In the genomic region with DNA sequence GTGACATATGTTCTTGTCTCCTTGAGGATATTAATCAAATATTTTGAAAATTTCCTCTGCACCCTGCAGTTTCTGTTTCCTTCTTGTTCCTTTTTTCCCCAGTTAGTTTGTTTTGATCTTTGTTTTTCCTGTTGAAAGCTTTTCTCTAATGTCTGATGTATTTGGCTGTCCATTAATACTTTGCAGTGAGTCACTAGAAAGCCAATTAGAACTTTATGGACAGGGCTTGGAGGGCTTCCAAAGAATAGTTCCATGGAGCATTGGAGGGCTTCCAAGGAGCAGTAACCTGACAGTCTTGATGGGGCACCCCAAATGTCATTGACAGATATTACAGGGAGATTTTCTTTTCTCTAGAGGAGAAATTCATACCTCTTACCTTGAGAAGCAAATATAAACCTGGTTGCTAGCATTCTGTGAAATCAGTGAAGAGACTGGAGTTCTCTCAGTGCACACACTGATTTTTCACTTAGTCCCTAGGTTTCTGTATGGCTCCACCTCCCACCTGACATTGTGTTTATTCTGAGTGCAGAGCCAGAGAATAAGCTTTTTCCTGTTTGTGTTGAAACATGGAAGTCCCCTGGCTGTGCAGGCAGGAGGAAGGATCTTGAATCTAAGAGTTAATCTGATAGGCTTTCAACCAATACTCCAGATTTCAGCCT, we compare ENCODE assay signal across 12 cellular contexts. TPM values are rescaled to one million over a fixed set of nuclear protein-coding genes. Genes with fewer than 3 reads are reported as not detected.
DNase-seq lines count a peak whose midpoint lies in the region; ATAC-seq and TF ChIP-seq lines count a peak whose summit lies in the region.
"Had no signal": no experiment of that assay in that cellular context is flagged by ENCODE, and none has a peak within 500 bp of the region (broad histone marks: within the 10 kb centered on the region; RNA-seq: fewer than 3 reads in every experiment).

No MANE protein-coding gene starts in this region.

- H3K27me3 ChIP-seq in thoracic aorta (replicated peaks; ENCODE audit: insufficient read depth), result no peaks in the 10 kb centered on the region
- H3K27me3 ChIP-seq: testis had no signal

- intact Hi-C loops in left ventricle myocardium superior (cut with micrococcal nuclease), result no loop called here

- TF ChIP-seq CTCF in VCaP (conservative IDR thresholded peaks at IDR 0.05), result no peak
- TF ChIP-seq CTCF in thoracic aorta (IDR thresholded peaks at IDR 0.05), result no peak

- H3K27ac ChIP-seq in VCaP, result peak overlapping the region; percentile 90
- H3K27ac ChIP-seq in thoracic aorta, result peak overlapping the region; percentile 42 to 57

- ATAC-seq in left ventricle myocardium superior (peak; percentile 60), thoracic aorta (ENCODE audit: insufficient number of reproducible peaks, low FRiP score, low read depth) (no peak), GM19455 (IDR thresholded peaks at IDR 0.05; ENCODE audit: unreplicated experiment) (no peak), GM21619 (IDR thresholded peaks at IDR 0.05; ENCODE audit: unreplicated experiment) (no peak)
- ATAC-seq: T-helper 17 cell had no signal

- no peak overlapping the region for H3K4me3 ChIP-seq in thoracic aorta
- H3K4me3 ChIP-seq: testis had no signal

- DNase-seq in DMS79 treated with DMSO at 0.1 percent for 48 hours (lab: John Stamatoyannopoulos, UW) (peak; percentile 65), DMS79 (lab: John Stamatoyannopoulos, UW) (no peak), left ventricle myocardium superior (no peak), thoracic aorta (ENCODE audit: low spot score) (no peak), AG08396 (ENCODE audit: low spot score) (no peak)
- DNase-seq: effector CD8-positive, alpha-beta T cell; NCI-H226; T-helper 17 cell; testis had no signal

- no peaks in the 10 kb centered on the region for H3K9me3 ChIP-seq in thoracic aorta
- H3K9me3 ChIP-seq: testis had no signal

- peaks cover 14% of the 10 kb centered on the region for H3K36me3 ChIP-seq in thoracic aorta

- peaks cover 30 to 71% of the 10 kb centered on the region in 2 donors for H3K4me1 ChIP-seq in thoracic aorta (ENCODE audit: control insufficient read depth in 1 of 2, low read depth in 2 of 2)
- H3K4me1 ChIP-seq: testis had no signal

RNA-seq across cellular contexts. Expression of gene SPARCL1, which starts 26.5 kb away (rescaled TPM):
- total RNA-seq in left ventricle myocardium superior (354 TPM), thoracic aorta (1,000 to 10,000 TPM; 1,225 to 2,315 TPM)
- total RNA-seq: T-helper 17 cell had no signal
